ENCODE assay signal across 9 cellular contexts in the genomic region with DNA sequence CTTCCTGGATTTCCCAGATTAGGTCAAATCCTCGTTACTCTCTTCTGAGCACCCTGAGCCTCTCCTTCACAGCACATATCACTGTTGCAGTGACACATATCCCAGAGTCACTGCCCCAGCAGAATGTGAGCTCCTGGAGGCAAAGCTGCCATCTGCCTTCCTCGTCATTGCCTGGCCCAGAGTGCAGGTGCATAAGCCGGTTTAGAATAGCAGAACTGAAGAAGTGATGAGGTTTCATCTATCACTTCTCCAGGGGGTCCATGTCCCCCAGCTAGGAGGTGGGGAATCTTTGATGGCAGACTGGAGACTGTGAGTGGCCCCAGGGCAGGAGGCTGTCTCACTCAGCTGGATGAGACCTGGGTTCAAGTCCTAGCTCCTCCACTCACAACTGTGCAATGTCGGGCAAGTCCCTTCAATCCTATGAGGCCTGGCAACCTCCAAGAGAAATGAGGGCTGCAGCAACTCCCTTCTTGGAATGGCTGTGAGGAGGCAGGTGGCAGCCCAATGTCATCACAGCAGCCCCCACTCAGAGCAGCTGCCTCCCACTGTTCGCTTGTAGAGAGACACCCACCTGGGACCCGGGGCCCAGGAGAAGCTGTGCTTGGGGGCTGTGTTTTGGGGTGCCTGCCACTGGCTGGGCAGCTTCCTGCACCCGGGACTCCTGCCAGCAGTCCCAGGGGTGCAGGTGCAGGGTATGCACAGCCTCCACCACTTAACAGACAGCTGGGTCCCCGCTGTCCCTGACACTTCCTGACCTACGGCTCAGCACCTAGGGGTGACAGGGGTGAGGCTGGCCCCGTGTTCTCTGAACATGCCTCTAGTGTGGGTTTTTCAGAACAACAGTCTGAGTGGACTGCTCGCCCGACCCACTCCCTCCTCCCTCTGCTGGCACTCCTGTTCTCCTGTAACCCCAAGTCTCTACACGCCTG. TPM values are rescaled to one million over a fixed set of nuclear protein-coding genes. Genes with fewer than 3 reads are reported as not detected.
DNase-seq lines count a peak whose midpoint lies in the region; ATAC-seq and TF ChIP-seq lines count a peak whose summit lies in the region.
"Had no signal": no experiment of that assay in that cellular context is flagged by ENCODE, and none has a peak within 500 bp of the region (broad histone marks: within the 10 kb centered on the region; RNA-seq: fewer than 3 reads in every experiment).

No MANE protein-coding gene starts in this region.

- intact Hi-C loops in mucosa of descending colon (cut with DNase I, micrococcal nuclease) = loop anchor here in 1 of 2 donors (10.0 kb wide), 1 partner anchor 229 kb away; no protein-coding TSS in a partner anchor

- TF ChIP-seq POLR2A in GM18505 (IDR thresholded peaks at IDR 0.05; ENCODE audit: borderline replicate concordance, extremely low read depth, insufficient read depth, insufficient read length) = peak; percentile 20

- no peak overlapping the region for H3K27ac ChIP-seq in neural progenitor cell

- H3K4me3 ChIP-seq in mucosa of descending colon (no peak overlapping the region), neural progenitor cell (no peak overlapping the region)

- DNase-seq in mucosa of descending colon = peak in 1 of 3 donors; percentile 70
- DNase-seq in neural progenitor cell (ENCODE audit: low spot score) = no peak
- no peak for DNase-seq in NCI-H748 treated with DMSO at 0.1 percent for 48 hours (lab: John Stamatoyannopoulos, UW)
- DNase-seq: cortex of kidney, NCI-H526 had no signal

- H3K4me2 ChIP-seq in neural progenitor cell = no peak overlapping the region

- no peak overlapping the region for H3K27ac Mint-ChIP-seq in neural progenitor cell

- no peaks in the 10 kb centered on the region for H3K79me2 ChIP-seq in neural progenitor cell (ENCODE audit: low read depth)

- no peak overlapping the region for H3K9ac ChIP-seq in neural progenitor cell

- no peaks in the 10 kb centered on the region for H3K27me3 ChIP-seq in neural progenitor cell

- peaks cover 3% of the 10 kb centered on the region for H3K4me1 ChIP-seq in mucosa of descending colon (ENCODE audit: low read depth)
- no peaks in the 10 kb centered on the region for H3K4me1 ChIP-seq in neural progenitor cell

- peaks cover 2% of the 10 kb centered on the region for H3K4me1 Mint-ChIP-seq in neural progenitor cell

- TF ChIP-seq CTCF in mucosa of descending colon (IDR thresholded peaks at IDR 0.05) (no peak), neural progenitor cell (IDR thresholded peaks at IDR 0.05) (no peak)

- no peak overlapping the region for H2AFZ ChIP-seq in neural progenitor cell (replicated peaks)

- H3K9me3 ChIP-seq in mucosa of descending colon = no peaks in the 10 kb centered on the region
- H3K9me3 ChIP-seq in neural progenitor cell (ENCODE audit: low read depth) = no peaks in the 10 kb centered on the region

- H3K9me3 Mint-ChIP-seq in neural progenitor cell = no peaks in the 10 kb centered on the region

- H3K4me3 Mint-ChIP-seq in neural progenitor cell = no peak overlapping the region

- no peaks in the 10 kb centered on the region for H4K20me1 ChIP-seq in neural progenitor cell (ENCODE audit: low read depth)

- H3K27me3 Mint-ChIP-seq in neural progenitor cell (ENCODE audit: insufficient read depth, low read depth) = peaks cover 4% of the 10 kb centered on the region

- H3F3A ChIP-seq in neural progenitor cell (ENCODE audit: low read depth) = no peaks in the 10 kb centered on the region

- peak; percentile 37 for ATAC-seq in GM18505 (IDR thresholded peaks at IDR 0.05; ENCODE audit: unreplicated experiment)
- ATAC-seq in GM19467 (IDR thresholded peaks at IDR 0.05; ENCODE audit: unreplicated experiment) = peak; percentile 58
- peak; percentile 45 for ATAC-seq in HG03280 (IDR thresholded peaks at IDR 0.05; ENCODE audit: unreplicated experiment)
- ATAC-seq in mucosa of descending colon = peak; percentile 66
- ATAC-seq in SK-N-SH treated with all-trans-retinoic acid at 6 μM for 48 hours = no peak

- H3K36me3 ChIP-seq in mucosa of descending colon (ENCODE audit: low read depth) (no peaks in the 10 kb centered on the region), neural progenitor cell (no peaks in the 10 kb centered on the region)

- H3K36me3 Mint-ChIP-seq in neural progenitor cell = peaks cover 33% of the 10 kb centered on the region

TF ChIP-seq in SK-N-SH treated with all-trans-retinoic acid at 6 μM for 48 hours, 23 proteins besides CTCF, POLR2A, EP300 and RAD21 (continues in another document):
- TF ChIP-seq ZFP30 (CRISPR knock-in tag; IDR thresholded peaks at IDR 0.05) (no peak), GLIS3 (CRISPR knock-in tag; IDR thresholded peaks at IDR 0.05) (no peak), OSR1 (CRISPR knock-in tag; IDR thresholded peaks at IDR 0.05) (no peak), TCF4 (CRISPR knock-in tag; IDR thresholded peaks at IDR 0.05; ENCODE audit: borderline replicate concordance) (no peak), SNAI2 (CRISPR knock-in tag; IDR thresholded peaks at IDR 0.05) (no peak), RARB (CRISPR knock-in tag; IDR thresholded peaks at IDR 0.05) (no peak), BACH2 (CRISPR knock-in tag; IDR thresholded peaks at IDR 0.05; ENCODE audit: borderline replicate concordance) (no peak), PPARA (CRISPR knock-in tag; IDR thresholded peaks at IDR 0.05; ENCODE audit: borderline replicate concordance) (no peak), ZNF70 (CRISPR knock-in tag; IDR thresholded peaks at IDR 0.05) (no peak), CSDC2 (CRISPR knock-in tag; IDR thresholded peaks at IDR 0.05) (no peak), ARNTL (CRISPR knock-in tag; IDR thresholded peaks at IDR 0.05; ENCODE audit: borderline replicate concordance, low read depth) (no peak)
- TF ChIP-seq, protein P1, sequence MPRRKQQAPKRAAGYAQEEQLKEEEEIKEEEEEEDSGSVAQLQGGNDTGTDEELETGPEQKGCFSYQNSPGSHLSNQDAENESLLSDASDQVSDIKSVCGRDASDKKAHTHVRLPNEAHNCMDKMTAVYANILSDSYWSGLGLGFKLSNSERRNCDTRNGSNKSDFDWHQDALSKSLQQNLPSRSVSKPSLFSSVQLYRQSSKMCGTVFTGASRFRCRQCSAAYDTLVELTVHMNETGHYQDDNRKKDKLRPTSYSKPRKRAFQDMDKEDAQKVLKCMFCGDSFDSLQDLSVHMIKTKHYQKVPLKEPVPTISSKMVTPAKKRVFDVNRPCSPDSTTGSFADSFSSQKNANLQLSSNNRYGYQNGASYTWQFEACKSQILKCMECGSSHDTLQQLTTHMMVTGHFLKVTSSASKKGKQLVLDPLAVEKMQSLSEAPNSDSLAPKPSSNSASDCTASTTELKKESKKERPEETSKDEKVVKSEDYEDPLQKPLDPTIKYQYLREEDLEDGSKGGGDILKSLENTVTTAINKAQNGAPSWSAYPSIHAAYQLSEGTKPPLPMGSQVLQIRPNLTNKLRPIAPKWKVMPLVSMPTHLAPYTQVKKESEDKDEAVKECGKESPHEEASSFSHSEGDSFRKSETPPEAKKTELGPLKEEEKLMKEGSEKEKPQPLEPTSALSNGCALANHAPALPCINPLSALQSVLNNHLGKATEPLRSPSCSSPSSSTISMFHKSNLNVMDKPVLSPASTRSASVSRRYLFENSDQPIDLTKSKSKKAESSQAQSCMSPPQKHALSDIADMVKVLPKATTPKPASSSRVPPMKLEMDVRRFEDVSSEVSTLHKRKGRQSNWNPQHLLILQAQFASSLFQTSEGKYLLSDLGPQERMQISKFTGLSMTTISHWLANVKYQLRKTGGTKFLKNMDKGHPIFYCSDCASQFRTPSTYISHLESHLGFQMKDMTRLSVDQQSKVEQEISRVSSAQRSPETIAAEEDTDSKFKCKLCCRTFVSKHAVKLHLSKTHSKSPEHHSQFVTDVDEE (CRISPR knock-in tag; IDR thresholded peaks at IDR 0.05) = no peak
- TF ChIP-seq, protein P2, sequence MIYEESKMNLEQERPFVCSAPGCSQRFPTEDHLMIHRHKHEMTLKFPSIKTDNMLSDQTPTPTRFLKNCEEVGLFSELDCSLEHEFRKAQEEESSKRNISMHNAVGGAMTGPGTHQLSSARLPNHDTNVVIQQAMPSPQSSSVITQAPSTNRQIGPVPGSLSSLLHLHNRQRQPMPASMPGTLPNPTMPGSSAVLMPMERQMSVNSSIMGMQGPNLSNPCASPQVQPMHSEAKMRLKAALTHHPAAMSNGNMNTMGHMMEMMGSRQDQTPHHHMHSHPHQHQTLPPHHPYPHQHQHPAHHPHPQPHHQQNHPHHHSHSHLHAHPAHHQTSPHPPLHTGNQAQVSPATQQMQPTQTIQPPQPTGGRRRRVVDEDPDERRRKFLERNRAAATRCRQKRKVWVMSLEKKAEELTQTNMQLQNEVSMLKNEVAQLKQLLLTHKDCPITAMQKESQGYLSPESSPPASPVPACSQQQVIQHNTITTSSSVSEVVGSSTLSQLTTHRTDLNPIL (CRISPR knock-in tag; IDR thresholded peaks at IDR 0.05; ENCODE audit: low read depth) = no peak
- TF ChIP-seq, protein P3, sequence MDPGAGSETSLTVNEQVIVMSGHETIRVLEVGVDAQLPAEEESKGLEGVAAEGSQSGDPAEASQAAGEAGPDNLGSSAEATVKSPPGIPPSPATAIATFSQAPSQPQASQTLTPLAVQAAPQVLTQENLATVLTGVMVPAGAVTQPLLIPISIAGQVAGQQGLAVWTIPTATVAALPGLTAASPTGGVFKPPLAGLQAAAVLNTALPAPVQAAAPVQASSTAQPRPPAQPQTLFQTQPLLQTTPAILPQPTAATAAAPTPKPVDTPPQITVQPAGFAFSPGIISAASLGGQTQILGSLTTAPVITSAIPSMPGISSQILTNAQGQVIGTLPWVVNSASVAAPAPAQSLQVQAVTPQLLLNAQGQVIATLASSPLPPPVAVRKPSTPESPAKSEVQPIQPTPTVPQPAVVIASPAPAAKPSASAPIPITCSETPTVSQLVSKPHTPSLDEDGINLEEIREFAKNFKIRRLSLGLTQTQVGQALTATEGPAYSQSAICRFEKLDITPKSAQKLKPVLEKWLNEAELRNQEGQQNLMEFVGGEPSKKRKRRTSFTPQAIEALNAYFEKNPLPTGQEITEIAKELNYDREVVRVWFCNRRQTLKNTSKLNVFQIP (CRISPR knock-in tag; IDR thresholded peaks at IDR 0.05; ENCODE audit: borderline replicate concordance, low read depth) = no peak
- TF ChIP-seq, protein P4, sequence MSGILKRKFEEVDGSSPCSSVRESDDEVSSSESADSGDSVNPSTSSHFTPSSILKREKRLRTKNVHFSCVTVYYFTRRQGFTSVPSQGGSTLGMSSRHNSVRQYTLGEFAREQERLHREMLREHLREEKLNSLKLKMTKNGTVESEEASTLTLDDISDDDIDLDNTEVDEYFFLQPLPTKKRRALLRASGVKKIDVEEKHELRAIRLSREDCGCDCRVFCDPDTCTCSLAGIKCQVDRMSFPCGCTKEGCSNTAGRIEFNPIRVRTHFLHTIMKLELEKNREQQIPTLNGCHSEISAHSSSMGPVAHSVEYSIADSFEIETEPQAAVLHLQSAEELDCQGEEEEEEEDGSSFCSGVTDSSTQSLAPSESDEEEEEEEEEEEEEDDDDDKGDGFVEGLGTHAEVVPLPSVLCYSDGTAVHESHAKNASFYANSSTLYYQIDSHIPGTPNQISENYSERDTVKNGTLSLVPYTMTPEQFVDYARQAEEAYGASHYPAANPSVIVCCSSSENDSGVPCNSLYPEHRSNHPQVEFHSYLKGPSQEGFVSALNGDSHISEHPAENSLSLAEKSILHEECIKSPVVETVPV (CRISPR knock-in tag; IDR thresholded peaks at IDR 0.05) = no peak

RNA-seq across cellular contexts. Expression of a gene that starts 26.1 kb away (rescaled TPM):
- total RNA-seq in mucosa of descending colon (1 to 10 TPM in 1 of 3 donors, under 1 TPM in 1, not detected in 1; 0.70 to 3.2 TPM), neural progenitor cell (ENCODE audit: low replicate concordance) (not detected in 2 replicates)
